ENCODE assay signal across 1 cellular context in the genomic region with DNA sequence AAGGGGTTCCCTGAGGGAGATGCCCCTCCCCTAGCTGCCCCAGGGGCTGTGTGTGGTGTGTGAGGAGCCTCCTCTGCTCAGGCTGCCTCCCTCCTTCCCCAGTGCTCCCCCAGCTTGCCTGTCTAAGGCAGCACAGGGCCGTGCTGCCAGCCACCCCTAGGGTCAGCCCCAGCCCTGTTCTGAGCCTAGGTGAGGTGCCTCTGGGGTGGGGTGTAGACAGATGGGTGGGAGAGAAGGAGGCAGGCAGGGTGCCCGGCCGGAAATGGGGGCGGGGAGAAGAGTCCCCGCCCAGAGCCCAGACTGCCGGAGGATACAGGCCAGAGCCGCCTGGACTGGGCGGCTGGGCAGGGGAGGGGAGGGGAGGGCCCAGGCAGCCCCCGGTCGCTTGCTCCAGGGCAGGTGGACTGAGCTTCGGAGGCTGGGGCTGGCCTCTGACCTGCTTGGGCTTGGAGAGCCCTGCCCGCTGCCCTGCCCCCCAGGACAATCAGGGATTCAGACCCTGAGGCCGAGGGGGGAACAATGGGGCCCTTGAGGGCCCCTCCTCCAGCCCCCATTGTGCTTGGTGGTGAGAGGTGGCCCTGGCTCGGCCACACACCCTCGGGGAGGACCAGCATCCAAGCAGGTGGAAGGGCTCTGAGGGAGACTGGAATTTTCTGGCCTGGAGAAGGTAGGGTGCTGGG.
TF ChIP-seq lines count a peak whose summit lies in the region.

A gene (plus strand): TSS at position 590 of the 680 bp plus-strand sequence. CDS start 7,829 bp downstream, outside the sequence.

TF ChIP-seq in HepG2, 621 proteins besides CTCF, POLR2A, EP300 and RAD21 (continued from another document and continues in another):
- TF ChIP-seq, protein P1, sequence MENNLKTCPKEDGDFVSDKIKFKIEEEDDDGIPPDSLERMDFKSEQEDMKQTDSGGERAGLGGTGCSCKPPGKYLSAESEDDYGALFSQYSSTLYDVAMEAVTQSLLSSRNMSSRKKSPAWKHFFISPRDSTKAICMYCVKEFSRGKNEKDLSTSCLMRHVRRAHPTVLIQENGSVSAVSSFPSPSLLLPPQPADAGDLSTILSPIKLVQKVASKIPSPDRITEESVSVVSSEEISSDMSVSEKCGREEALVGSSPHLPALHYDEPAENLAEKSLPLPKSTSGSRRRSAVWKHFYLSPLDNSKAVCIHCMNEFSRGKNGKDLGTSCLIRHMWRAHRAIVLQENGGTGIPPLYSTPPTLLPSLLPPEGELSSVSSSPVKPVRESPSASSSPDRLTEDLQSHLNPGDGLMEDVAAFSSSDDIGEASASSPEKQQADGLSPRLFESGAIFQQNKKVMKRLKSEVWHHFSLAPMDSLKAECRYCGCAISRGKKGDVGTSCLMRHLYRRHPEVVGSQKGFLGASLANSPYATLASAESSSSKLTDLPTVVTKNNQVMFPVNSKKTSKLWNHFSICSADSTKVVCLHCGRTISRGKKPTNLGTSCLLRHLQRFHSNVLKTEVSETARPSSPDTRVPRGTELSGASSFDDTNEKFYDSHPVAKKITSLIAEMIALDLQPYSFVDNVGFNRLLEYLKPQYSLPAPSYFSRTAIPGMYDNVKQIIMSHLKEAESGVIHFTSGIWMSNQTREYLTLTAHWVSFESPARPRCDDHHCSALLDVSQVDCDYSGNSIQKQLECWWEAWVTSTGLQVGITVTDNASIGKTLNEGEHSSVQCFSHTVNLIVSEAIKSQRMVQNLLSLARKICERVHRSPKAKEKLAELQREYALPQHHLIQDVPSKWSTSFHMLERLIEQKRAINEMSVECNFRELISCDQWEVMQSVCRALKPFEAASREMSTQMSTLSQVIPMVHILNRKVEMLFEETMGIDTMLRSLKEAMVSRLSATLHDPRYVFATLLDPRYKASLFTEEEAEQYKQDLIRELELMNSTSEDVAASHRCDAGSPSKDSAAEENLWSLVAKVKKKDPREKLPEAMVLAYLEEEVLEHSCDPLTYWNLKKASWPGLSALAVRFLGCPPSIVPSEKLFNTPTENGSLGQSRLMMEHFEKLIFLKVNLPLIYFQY (CRISPR knock-in tag; IDR thresholded peaks at IDR 0.05; ENCODE audit: borderline replicate concordance), result no peak
- TF ChIP-seq, protein P2, sequence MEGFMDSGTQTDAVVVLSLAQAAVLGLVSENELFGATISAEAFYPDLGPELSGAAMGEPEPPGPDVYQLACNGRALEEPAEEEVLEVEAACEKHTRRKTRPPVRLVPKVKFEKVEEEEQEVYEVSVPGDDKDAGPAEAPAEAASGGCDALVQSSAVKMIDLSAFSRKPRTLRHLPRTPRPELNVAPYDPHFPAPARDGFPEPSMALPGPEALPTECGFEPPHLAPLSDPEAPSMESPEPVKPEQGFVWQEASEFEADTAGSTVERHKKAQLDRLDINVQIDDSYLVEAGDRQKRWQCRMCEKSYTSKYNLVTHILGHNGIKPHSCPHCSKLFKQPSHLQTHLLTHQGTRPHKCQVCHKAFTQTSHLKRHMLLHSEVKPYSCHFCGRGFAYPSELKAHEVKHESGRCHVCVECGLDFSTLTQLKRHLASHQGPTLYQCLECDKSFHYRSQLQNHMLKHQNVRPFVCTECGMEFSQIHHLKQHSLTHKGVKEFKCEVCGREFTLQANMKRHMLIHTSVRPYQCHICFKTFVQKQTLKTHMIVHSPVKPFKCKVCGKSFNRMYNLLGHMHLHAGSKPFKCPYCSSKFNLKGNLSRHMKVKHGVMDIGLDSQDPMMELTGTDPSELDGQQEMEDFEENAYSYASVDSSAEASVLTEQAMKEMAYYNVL (CRISPR knock-in tag; IDR thresholded peaks at IDR 0.05; ENCODE audit: borderline replicate concordance), result 0 out of 2 replicates have a peak, but pooled peaks have one; percentile 15
- TF ChIP-seq MEIS2 (CRISPR knock-in tag; IDR thresholded peaks at IDR 0.05) (0 out of 2 replicates have a peak, but pooled peaks have one; percentile 42), SMC3 (IDR thresholded peaks at IDR 0.05; ENCODE audit: low read length) (no peak), ZNF20 (CRISPR knock-in tag; IDR thresholded peaks at IDR 0.05) (no peak), ZNF30 (CRISPR knock-in tag; IDR thresholded peaks at IDR 0.05) (no peak), ZNF746 (CRISPR knock-in tag; IDR thresholded peaks at IDR 0.05) (peak; percentile 54; the same call in 1 of the 2 replicates), ZNF292 (CRISPR knock-in tag; IDR thresholded peaks at IDR 0.05; ENCODE audit: borderline replicate concordance, low read depth) (no peak), ZNF484 (CRISPR knock-in tag; IDR thresholded peaks at IDR 0.05; ENCODE audit: borderline replicate concordance, low read depth) (no peak), NR2F2 (IDR thresholded peaks at IDR 0.05; ENCODE audit: borderline replicate concordance, low read depth) (no peak), ZBTB38 (CRISPR knock-in tag; IDR thresholded peaks at IDR 0.05) (no peak), BRCA1 (CRISPR knock-in tag; IDR thresholded peaks at IDR 0.05) (no peak), MXD4 (CRISPR knock-in tag; IDR thresholded peaks at IDR 0.05) (no peak), ZNF331 (CRISPR knock-in tag; IDR thresholded peaks at IDR 0.05) (0 out of 2 replicates have a peak, but pooled peaks have one; percentile 43), ZNF564 (CRISPR knock-in tag; IDR thresholded peaks at IDR 0.05) (0 out of 2 replicates have a peak, but pooled peaks have one; percentile 30), ARHGAP35 (CRISPR knock-in tag; IDR thresholded peaks at IDR 0.05; ENCODE audit: borderline replicate concordance) (no peak), ZNF256 (CRISPR knock-in tag; conservative IDR thresholded peaks at IDR 0.05) (no peak), NFKB2 (CRISPR knock-in tag; IDR thresholded peaks at IDR 0.05; ENCODE audit: borderline replicate concordance) (no peak; the same call in 1 of the 2 replicates), STAT5B (CRISPR knock-in tag; IDR thresholded peaks at IDR 0.05) (no peak), ZNF546 (CRISPR knock-in tag; conservative IDR thresholded peaks at IDR 0.05) (no peak), FOXK1 (CRISPR knock-in tag; IDR thresholded peaks at IDR 0.05; ENCODE audit: borderline replicate concordance, low read depth) (no peak), ZNF350 (CRISPR knock-in tag; IDR thresholded peaks at IDR 0.05; ENCODE audit: borderline replicate concordance, low read depth) (peak; percentile 47; the same call in 1 of the 2 replicates), RXRA (CRISPR knock-in tag; IDR thresholded peaks at IDR 0.05) (no peak; the same call in 1 of the 2 replicates)
- TF ChIP-seq, protein P3, sequence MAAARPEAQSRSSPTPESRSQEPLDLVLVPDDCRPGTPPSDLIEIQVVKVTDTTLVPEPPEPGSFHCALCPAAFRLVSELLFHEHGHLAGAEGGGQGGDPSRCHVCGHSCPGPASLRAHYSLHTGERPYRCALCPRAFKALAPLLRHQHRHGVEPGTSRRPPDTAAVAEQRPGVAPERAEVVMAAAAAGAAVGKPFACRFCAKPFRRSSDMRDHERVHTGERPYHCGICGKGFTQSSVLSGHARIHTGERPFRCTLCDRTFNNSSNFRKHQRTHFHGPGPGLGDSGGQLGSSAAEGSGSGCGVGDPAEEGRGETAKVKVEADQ (CRISPR knock-in tag; IDR thresholded peaks at IDR 0.05; ENCODE audit: borderline replicate concordance), result no peak
- TF ChIP-seq, protein P4, sequence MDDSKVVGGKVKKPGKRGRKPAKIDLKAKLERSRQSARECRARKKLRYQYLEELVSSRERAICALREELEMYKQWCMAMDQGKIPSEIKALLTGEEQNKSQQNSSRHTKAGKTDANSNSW (CRISPR knock-in tag; IDR thresholded peaks at IDR 0.05; ENCODE audit: borderline replicate concordance), result no peak
- TF ChIP-seq, protein P5, sequence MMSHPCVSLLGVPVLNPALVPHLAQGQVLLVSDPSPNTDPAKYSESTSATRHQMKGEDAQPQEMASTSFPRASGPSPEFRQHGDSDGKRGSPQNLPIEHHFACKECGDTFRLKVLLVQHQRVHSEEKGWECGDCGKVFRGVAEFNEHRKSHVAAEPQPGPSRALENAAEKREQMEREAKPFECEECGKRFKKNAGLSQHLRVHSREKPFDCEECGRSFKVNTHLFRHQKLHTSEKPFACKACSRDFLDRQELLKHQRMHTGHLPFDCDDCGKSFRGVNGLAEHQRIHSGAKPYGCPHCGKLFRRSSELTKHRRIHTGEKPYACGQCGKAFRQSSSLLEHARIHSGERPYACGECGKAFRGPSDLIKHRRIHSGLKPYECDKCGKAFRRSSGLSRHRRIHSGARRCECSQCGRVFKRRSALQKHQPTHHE (CRISPR knock-in tag; IDR thresholded peaks at IDR 0.05; ENCODE audit: borderline replicate concordance), result no peak
- TF ChIP-seq, protein P6, sequence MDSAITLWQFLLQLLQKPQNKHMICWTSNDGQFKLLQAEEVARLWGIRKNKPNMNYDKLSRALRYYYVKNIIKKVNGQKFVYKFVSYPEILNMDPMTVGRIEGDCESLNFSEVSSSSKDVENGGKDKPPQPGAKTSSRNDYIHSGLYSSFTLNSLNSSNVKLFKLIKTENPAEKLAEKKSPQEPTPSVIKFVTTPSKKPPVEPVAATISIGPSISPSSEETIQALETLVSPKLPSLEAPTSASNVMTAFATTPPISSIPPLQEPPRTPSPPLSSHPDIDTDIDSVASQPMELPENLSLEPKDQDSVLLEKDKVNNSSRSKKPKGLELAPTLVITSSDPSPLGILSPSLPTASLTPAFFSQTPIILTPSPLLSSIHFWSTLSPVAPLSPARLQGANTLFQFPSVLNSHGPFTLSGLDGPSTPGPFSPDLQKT (CRISPR knock-in tag; IDR thresholded peaks at IDR 0.05; ENCODE audit: borderline replicate concordance), result no peak
- TF ChIP-seq, protein P7, sequence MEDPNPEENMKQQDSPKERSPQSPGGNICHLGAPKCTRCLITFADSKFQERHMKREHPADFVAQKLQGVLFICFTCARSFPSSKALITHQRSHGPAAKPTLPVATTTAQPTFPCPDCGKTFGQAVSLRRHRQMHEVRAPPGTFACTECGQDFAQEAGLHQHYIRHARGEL (CRISPR knock-in tag; IDR thresholded peaks at IDR 0.05), result no peak
- TF ChIP-seq, protein P8, sequence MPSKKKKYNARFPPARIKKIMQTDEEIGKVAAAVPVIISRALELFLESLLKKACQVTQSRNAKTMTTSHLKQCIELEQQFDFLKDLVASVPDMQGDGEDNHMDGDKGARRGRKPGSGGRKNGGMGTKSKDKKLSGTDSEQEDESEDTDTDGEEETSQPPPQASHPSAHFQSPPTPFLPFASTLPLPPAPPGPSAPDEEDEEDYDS (CRISPR knock-in tag; IDR thresholded peaks at IDR 0.05), result no peak; the same call in 1 of the 2 replicates
- TF ChIP-seq, protein P9, sequence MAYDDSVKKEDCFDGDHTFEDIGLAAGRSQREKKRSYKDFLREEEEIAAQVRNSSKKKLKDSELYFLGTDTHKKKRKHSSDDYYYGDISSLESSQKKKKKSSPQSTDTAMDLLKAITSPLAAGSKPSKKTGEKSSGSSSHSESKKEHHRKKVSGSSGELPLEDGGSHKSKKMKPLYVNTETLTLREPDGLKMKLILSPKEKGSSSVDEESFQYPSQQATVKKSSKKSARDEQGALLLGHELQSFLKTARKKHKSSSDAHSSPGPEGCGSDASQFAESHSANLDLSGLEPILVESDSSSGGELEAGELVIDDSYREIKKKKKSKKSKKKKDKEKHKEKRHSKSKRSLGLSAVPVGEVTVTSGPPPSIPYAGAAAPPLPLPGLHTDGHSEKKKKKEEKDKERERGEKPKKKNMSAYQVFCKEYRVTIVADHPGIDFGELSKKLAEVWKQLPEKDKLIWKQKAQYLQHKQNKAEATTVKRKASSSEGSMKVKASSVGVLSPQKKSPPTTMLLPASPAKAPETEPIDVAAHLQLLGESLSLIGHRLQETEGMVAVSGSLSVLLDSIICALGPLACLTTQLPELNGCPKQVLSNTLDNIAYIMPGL (CRISPR knock-in tag; IDR thresholded peaks at IDR 0.05; ENCODE audit: borderline replicate concordance in 1 of 2, low read depth in 1 of 2), result no peak; a peak in 1 of 4 replicates
- TF ChIP-seq, protein P10, sequence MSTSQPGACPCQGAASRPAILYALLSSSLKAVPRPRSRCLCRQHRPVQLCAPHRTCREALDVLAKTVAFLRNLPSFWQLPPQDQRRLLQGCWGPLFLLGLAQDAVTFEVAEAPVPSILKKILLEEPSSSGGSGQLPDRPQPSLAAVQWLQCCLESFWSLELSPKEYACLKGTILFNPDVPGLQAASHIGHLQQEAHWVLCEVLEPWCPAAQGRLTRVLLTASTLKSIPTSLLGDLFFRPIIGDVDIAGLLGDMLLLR (CRISPR knock-in tag; IDR thresholded peaks at IDR 0.05), result no peak
- TF ChIP-seq, protein P11, sequence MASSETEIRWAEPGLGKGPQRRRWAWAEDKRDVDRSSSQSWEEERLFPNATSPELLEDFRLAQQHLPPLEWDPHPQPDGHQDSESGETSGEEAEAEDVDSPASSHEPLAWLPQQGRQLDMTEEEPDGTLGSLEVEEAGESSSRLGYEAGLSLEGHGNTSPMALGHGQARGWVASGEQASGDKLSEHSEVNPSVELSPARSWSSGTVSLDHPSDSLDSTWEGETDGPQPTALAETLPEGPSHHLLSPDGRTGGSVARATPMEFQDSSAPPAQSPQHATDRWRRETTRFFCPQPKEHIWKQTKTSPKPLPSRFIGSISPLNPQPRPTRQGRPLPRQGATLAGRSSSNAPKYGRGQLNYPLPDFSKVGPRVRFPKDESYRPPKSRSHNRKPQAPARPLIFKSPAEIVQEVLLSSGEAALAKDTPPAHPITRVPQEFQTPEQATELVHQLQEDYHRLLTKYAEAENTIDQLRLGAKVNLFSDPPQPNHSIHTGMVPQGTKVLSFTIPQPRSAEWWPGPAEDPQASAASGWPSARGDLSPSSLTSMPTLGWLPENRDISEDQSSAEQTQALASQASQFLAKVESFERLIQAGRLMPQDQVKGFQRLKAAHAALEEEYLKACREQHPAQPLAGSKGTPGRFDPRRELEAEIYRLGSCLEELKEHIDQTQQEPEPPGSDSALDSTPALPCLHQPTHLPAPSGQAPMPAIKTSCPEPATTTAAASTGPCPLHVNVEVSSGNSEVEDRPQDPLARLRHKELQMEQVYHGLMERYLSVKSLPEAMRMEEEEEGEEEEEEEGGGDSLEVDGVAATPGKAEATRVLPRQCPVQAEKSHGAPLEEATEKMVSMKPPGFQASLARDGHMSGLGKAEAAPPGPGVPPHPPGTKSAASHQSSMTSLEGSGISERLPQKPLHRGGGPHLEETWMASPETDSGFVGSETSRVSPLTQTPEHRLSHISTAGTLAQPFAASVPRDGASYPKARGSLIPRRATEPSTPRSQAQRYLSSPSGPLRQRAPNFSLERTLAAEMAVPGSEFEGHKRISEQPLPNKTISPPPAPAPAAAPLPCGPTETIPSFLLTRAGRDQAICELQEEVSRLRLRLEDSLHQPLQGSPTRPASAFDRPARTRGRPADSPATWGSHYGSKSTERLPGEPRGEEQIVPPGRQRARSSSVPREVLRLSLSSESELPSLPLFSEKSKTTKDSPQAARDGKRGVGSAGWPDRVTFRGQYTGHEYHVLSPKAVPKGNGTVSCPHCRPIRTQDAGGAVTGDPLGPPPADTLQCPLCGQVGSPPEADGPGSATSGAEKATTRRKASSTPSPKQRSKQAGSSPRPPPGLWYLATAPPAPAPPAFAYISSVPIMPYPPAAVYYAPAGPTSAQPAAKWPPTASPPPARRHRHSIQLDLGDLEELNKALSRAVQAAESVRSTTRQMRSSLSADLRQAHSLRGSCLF (CRISPR knock-in tag; IDR thresholded peaks at IDR 0.05; ENCODE audit: borderline replicate concordance), result no peak
- TF ChIP-seq, protein P12, sequence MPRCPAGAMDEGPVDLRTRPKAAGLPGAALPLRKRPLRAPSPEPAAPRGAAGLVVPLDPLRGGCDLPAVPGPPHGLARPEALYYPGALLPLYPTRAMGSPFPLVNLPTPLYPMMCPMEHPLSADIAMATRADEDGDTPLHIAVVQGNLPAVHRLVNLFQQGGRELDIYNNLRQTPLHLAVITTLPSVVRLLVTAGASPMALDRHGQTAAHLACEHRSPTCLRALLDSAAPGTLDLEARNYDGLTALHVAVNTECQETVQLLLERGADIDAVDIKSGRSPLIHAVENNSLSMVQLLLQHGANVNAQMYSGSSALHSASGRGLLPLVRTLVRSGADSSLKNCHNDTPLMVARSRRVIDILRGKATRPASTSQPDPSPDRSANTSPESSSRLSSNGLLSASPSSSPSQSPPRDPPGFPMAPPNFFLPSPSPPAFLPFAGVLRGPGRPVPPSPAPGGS (CRISPR knock-in tag; IDR thresholded peaks at IDR 0.05), result no peak
